In the genomic region with DNA sequence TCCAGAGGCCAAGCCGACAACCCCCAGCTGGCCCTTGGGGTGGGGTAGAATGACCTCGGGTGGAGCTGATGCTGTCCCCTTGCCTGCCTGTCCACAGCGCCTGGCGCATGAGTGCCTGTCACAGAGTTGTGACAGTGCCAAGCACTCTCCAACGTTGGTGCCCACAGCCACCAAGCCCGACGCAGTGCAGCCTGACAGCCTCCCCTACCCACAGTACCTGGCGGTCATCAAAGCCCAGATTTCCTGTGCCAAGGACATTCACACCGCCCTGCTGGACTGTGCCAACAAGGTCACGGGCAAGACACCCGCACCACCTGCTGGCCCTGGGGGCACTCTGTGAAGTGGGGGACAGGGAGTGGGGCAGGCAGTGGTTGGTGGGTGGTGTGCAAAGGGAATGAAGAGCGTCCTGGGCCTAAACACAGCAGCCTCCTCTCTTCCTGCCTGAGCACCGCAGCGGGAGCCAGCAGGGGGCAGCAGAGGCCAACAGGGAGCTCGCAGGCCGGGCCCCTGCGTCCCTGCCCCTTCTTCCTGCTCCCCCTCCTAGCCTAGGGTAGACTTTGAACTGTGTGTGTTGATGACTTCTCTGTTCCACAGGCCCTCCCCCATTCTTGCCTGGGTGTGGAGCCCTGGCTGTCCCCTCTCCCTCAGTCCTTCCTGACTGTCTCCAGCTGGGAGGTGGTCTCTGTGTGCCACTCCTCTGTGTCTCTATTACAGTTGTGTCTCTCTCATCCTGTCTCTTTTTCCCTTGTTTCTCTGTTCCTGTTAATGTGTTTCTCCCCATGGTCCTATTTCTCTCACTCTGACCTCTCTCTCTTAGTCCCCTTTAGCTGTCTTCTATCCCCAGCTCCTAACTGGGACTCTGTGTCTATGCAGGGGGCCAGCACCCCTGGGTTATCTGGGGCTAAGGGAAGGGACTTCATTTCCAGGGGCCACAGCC, we compare ENCODE assay signal across 1 cellular context.
A peak's percentile ranks its signal among the peaks of the same experiment; 100 is the strongest.
TF ChIP-seq lines count a peak whose summit lies in the region.

No MANE protein-coding gene starts in this region.

TF ChIP-seq in K562, 482 proteins besides CTCF, POLR2A, EP300 and RAD21 (continued from another document and continues in another):
- TF ChIP-seq, protein P1, sequence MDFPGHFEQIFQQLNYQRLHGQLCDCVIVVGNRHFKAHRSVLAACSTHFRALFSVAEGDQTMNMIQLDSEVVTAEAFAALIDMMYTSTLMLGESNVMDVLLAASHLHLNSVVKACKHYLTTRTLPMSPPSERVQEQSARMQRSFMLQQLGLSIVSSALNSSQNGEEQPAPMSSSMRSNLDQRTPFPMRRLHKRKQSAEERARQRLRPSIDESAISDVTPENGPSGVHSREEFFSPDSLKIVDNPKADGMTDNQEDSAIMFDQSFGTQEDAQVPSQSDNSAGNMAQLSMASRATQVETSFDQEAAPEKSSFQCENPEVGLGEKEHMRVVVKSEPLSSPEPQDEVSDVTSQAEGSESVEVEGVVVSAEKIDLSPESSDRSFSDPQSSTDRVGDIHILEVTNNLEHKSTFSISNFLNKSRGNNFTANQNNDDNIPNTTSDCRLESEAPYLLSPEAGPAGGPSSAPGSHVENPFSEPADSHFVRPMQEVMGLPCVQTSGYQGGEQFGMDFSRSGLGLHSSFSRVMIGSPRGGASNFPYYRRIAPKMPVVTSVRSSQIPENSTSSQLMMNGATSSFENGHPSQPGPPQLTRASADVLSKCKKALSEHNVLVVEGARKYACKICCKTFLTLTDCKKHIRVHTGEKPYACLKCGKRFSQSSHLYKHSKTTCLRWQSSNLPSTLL (IDR thresholded peaks at IDR 0.05) = no peak
- TF ChIP-seq ADNP (tag; IDR thresholded peaks at IDR 0.05) (no peak), PHTF2 (CRISPR knock-in tag; IDR thresholded peaks at IDR 0.05) (no peak), THRAP3 (IDR thresholded peaks at IDR 0.05; ENCODE audit: borderline replicate concordance) (no peak), ZSCAN32 (CRISPR knock-in tag; IDR thresholded peaks at IDR 0.05) (no peak), ZFPM2 (CRISPR knock-in tag; IDR thresholded peaks at IDR 0.05) (no peak), IRF2 (CRISPR knock-in tag; IDR thresholded peaks at IDR 0.05) (no peak), SLC30A9 (CRISPR knock-in tag; IDR thresholded peaks at IDR 0.05) (no peak), MAFG (tag; conservative IDR thresholded peaks at IDR 0.05) (no peak), SMARCE1 (IDR thresholded peaks at IDR 0.05) (peak; percentile 25), TSC22D4 (tag; IDR thresholded peaks at IDR 0.05) (no peak), ZBTB7A (IDR thresholded peaks at IDR 0.05; ENCODE audit: borderline replicate concordance, control insufficient read depth, low read depth, low read length) (peak; percentile 89; the same call in 1 of the 2 replicates), SREBF2 (CRISPR knock-in tag; IDR thresholded peaks at IDR 0.05) (no peak), TFAM (CRISPR knock-in tag; conservative IDR thresholded peaks at IDR 0.05) (no peak), BRD9 (IDR thresholded peaks at IDR 0.05; ENCODE audit: low read depth, partially characterized antibody) (peak; percentile 92), ZNF445 (CRISPR knock-in tag; IDR thresholded peaks at IDR 0.05; ENCODE audit: low read depth) (no peak), RBM22 (IDR thresholded peaks at IDR 0.05; ENCODE audit: low read depth, low read length, poor library complexity, severe bottlenecking) (no peak), ZKSCAN8 (CRISPR knock-in tag; IDR thresholded peaks at IDR 0.05) (no peak), HDGF (IDR thresholded peaks at IDR 0.05) (no peak; the same call in 1 of the 2 replicates), PHF8 (IDR thresholded peaks at IDR 0.05; ENCODE audit: borderline replicate concordance, low read length) (no peak), MAFK (IDR thresholded peaks at IDR 0.05; ENCODE audit: low read length) (no peak), JUN (IDR thresholded peaks at IDR 0.05; ENCODE audit: borderline replicate concordance, low read depth, low read length) (no peak), JUN (CRISPR knock-in tag; IDR thresholded peaks at IDR 0.05; ENCODE audit: borderline replicate concordance) (no peak), NFRKB (IDR thresholded peaks at IDR 0.05; ENCODE audit: low read depth) (no peak), NUFIP1 (IDR thresholded peaks at IDR 0.05; ENCODE audit: partially characterized antibody) (no peak), ZNF212 (CRISPR knock-in tag; IDR thresholded peaks at IDR 0.05) (no peak), RBBP5 (IDR thresholded peaks at IDR 0.05; ENCODE audit: borderline replicate concordance, insufficient read depth, low read length, poor library complexity, severe bottlenecking) (no peak), ZC3H11A (IDR thresholded peaks at IDR 0.05; ENCODE audit: low read depth, low read length) (no peak), HNRNPK (IDR thresholded peaks at IDR 0.05; ENCODE audit: low read depth, low read length, poor library complexity, severe bottlenecking) (no peak), GATA2 (CRISPR knock-in tag; IDR thresholded peaks at IDR 0.05) (no peak), NR4A1 (CRISPR knock-in tag; IDR thresholded peaks at IDR 0.05) (no peak), NR4A1 (tag; IDR thresholded peaks at IDR 0.05) (no peak)
- TF ChIP-seq, protein P2, sequence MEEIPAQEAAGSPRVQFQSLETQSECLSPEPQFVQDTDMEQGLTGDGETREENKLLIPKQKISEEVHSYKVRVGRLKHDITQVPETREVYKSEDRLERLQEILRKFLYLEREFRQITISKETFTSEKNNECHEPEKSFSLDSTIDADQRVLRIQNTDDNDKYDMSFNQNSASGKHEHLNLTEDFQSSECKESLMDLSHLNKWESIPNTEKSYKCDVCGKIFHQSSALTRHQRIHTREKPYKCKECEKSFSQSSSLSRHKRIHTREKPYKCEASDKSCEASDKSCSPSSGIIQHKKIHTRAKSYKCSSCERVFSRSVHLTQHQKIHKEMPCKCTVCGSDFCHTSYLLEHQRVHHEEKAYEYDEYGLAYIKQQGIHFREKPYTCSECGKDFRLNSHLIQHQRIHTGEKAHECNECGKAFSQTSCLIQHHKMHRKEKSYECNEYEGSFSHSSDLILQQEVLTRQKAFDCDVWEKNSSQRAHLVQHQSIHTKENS (CRISPR knock-in tag; IDR thresholded peaks at IDR 0.05) = no peak
- TF ChIP-seq, protein P3, sequence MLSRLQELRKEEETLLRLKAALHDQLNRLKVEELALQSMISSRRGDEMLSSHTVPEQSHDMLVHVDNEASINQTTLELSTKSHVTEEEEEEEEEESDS (CRISPR knock-in tag; IDR thresholded peaks at IDR 0.05) = no peak
- TF ChIP-seq, protein P4, sequence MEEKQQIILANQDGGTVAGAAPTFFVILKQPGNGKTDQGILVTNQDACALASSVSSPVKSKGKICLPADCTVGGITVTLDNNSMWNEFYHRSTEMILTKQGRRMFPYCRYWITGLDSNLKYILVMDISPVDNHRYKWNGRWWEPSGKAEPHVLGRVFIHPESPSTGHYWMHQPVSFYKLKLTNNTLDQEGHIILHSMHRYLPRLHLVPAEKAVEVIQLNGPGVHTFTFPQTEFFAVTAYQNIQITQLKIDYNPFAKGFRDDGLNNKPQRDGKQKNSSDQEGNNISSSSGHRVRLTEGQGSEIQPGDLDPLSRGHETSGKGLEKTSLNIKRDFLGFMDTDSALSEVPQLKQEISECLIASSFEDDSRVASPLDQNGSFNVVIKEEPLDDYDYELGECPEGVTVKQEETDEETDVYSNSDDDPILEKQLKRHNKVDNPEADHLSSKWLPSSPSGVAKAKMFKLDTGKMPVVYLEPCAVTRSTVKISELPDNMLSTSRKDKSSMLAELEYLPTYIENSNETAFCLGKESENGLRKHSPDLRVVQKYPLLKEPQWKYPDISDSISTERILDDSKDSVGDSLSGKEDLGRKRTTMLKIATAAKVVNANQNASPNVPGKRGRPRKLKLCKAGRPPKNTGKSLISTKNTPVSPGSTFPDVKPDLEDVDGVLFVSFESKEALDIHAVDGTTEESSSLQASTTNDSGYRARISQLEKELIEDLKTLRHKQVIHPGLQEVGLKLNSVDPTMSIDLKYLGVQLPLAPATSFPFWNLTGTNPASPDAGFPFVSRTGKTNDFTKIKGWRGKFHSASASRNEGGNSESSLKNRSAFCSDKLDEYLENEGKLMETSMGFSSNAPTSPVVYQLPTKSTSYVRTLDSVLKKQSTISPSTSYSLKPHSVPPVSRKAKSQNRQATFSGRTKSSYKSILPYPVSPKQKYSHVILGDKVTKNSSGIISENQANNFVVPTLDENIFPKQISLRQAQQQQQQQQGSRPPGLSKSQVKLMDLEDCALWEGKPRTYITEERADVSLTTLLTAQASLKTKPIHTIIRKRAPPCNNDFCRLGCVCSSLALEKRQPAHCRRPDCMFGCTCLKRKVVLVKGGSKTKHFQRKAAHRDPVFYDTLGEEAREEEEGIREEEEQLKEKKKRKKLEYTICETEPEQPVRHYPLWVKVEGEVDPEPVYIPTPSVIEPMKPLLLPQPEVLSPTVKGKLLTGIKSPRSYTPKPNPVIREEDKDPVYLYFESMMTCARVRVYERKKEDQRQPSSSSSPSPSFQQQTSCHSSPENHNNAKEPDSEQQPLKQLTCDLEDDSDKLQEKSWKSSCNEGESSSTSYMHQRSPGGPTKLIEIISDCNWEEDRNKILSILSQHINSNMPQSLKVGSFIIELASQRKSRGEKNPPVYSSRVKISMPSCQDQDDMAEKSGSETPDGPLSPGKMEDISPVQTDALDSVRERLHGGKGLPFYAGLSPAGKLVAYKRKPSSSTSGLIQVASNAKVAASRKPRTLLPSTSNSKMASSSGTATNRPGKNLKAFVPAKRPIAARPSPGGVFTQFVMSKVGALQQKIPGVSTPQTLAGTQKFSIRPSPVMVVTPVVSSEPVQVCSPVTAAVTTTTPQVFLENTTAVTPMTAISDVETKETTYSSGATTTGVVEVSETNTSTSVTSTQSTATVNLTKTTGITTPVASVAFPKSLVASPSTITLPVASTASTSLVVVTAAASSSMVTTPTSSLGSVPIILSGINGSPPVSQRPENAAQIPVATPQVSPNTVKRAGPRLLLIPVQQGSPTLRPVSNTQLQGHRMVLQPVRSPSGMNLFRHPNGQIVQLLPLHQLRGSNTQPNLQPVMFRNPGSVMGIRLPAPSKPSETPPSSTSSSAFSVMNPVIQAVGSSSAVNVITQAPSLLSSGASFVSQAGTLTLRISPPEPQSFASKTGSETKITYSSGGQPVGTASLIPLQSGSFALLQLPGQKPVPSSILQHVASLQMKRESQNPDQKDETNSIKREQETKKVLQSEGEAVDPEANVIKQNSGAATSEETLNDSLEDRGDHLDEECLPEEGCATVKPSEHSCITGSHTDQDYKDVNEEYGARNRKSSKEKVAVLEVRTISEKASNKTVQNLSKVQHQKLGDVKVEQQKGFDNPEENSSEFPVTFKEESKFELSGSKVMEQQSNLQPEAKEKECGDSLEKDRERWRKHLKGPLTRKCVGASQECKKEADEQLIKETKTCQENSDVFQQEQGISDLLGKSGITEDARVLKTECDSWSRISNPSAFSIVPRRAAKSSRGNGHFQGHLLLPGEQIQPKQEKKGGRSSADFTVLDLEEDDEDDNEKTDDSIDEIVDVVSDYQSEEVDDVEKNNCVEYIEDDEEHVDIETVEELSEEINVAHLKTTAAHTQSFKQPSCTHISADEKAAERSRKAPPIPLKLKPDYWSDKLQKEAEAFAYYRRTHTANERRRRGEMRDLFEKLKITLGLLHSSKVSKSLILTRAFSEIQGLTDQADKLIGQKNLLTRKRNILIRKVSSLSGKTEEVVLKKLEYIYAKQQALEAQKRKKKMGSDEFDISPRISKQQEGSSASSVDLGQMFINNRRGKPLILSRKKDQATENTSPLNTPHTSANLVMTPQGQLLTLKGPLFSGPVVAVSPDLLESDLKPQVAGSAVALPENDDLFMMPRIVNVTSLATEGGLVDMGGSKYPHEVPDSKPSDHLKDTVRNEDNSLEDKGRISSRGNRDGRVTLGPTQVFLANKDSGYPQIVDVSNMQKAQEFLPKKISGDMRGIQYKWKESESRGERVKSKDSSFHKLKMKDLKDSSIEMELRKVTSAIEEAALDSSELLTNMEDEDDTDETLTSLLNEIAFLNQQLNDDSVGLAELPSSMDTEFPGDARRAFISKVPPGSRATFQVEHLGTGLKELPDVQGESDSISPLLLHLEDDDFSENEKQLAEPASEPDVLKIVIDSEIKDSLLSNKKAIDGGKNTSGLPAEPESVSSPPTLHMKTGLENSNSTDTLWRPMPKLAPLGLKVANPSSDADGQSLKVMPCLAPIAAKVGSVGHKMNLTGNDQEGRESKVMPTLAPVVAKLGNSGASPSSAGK (IDR thresholded peaks at IDR 0.05) = no peak
- TF ChIP-seq, protein P5, sequence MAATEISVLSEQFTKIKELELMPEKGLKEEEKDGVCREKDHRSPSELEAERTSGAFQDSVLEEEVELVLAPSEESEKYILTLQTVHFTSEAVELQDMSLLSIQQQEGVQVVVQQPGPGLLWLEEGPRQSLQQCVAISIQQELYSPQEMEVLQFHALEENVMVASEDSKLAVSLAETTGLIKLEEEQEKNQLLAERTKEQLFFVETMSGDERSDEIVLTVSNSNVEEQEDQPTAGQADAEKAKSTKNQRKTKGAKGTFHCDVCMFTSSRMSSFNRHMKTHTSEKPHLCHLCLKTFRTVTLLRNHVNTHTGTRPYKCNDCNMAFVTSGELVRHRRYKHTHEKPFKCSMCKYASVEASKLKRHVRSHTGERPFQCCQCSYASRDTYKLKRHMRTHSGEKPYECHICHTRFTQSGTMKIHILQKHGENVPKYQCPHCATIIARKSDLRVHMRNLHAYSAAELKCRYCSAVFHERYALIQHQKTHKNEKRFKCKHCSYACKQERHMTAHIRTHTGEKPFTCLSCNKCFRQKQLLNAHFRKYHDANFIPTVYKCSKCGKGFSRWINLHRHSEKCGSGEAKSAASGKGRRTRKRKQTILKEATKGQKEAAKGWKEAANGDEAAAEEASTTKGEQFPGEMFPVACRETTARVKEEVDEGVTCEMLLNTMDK (IDR thresholded peaks at IDR 0.05; ENCODE audit: borderline replicate concordance, insufficient read depth, low read depth, low read length, poor library complexity, severe bottlenecking) = peak; percentile 66
- TF ChIP-seq, protein P6, sequence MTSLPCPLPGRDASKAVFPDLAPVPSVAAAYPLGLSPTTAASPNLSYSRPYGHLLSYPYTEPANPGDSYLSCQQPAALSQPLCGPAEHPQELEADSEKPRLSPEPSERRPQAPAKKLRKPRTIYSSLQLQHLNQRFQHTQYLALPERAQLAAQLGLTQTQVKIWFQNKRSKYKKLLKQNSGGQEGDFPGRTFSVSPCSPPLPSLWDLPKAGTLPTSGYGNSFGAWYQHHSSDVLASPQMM (CRISPR knock-in tag; IDR thresholded peaks at IDR 0.05) = no peak
- TF ChIP-seq, protein P7, sequence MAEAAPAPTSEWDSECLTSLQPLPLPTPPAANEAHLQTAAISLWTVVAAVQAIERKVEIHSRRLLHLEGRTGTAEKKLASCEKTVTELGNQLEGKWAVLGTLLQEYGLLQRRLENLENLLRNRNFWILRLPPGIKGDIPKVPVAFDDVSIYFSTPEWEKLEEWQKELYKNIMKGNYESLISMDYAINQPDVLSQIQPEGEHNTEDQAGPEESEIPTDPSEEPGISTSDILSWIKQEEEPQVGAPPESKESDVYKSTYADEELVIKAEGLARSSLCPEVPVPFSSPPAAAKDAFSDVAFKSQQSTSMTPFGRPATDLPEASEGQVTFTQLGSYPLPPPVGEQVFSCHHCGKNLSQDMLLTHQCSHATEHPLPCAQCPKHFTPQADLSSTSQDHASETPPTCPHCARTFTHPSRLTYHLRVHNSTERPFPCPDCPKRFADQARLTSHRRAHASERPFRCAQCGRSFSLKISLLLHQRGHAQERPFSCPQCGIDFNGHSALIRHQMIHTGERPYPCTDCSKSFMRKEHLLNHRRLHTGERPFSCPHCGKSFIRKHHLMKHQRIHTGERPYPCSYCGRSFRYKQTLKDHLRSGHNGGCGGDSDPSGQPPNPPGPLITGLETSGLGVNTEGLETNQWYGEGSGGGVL (CRISPR knock-in tag; IDR thresholded peaks at IDR 0.05) = no peak
- TF ChIP-seq, protein P8, sequence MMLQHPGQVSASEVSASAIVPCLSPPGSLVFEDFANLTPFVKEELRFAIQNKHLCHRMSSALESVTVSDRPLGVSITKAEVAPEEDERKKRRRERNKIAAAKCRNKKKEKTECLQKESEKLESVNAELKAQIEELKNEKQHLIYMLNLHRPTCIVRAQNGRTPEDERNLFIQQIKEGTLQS (IDR thresholded peaks at IDR 0.05) = no peak
- TF ChIP-seq, protein P8 (CRISPR knock-in tag; conservative IDR thresholded peaks at IDR 0.05) = no peak
